18 cellular contexts compared by ENCODE assay signal in the genomic region with DNA sequence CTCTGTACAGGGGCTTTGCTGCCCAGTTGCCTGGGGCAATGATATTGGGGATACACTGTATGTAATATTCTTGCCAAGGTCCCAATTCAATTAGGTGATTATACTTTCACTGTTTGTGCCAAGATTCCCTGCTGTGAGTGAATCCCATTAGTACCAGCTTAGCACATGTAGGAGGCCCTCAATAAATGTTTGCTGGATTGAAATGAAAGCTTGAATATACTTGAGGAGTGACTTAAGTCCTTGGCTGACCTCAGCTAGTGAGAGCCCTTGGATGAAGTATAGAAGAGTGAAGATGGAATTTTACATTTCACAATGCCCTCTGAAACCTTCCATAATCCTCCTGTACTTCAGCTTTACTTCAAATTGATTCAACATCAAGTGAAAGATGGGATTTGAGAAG.
"Had no signal": no experiment of that assay in that cellular context is flagged by ENCODE, and none has a peak within 500 bp of the region (broad histone marks: within the 10 kb centered on the region; RNA-seq: fewer than 3 reads in every experiment).

No MANE protein-coding gene starts in this region.

- H3K27me3 ChIP-seq: adrenal gland, breast epithelium, esophagus muscularis mucosa, gastrocnemius medialis had no signal

- H3K4me3 ChIP-seq: adrenal gland, breast epithelium, esophagus muscularis mucosa, gastrocnemius medialis, mucosa of descending colon, thoracic aorta had no signal

- ATAC-seq: activated naive CD4-positive, alpha-beta T cell treated with anti-CD3 and anti-CD28 coated beads, Interleukin-2, amount 50 U/mL, for 72 hours; gastrocnemius medialis; mucosa of descending colon; WTC11 had no signal

- H3K36me3 ChIP-seq: adrenal gland, breast epithelium, esophagus muscularis mucosa, gastrocnemius medialis, thoracic aorta had no signal

- H3K9me3 ChIP-seq: adrenal gland, breast epithelium, gastrocnemius medialis, mucosa of descending colon, thoracic aorta had no signal

- H3K4me1 ChIP-seq: breast epithelium, gastrocnemius medialis had no signal

- FAIRE-seq: astrocyte, colon, islet of Langerhans had no signal

- H3K27ac ChIP-seq: adrenal gland, breast epithelium, esophagus muscularis mucosa, gastrocnemius medialis, thoracic aorta had no signal

- DNase-seq: activated T-cell treated with anti-CD3 and anti-CD28 coated beads, Interleukin-2, amount 50 U/mL, for 1 hour; adrenal gland; gastrocnemius medialis; mesendoderm; mucosa of descending colon; occipital lobe; posterior cingulate gyrus; stimulated activated CD4-positive, alpha-beta T cell treated with anti-CD3 and anti-CD28 coated beads, Interleukin-4, amount 100 ng/mL, for 24 hours; stimulated activated naive CD4-positive, alpha-beta T cell treated with Interleukin-2 at 50 U/mL for 16 hours; T1000 had no signal
